Comparison of ENCODE assay signal across 8 cellular contexts in genomic region chr1:149928388-149928724, GRCh38. TPM values are rescaled to one million over a fixed set of nuclear protein-coding genes. Genes with fewer than 3 reads are reported as not detected.
A peak's percentile ranks its signal among the peaks of the same experiment; 100 is the strongest.
DNase-seq lines count a peak whose midpoint lies in the region; ATAC-seq, FAIRE-seq and TF ChIP-seq lines count a peak whose summit lies in the region.

No MANE protein-coding gene starts in this region.

- BruUV-seq in Calu3 (replicated peaks; lab: Mats Ljungman, UMichigan) = no TSS peak
- no TSS peak for BruUV-seq in PC-3 (replicated peaks; lab: Mats Ljungman, UMichigan)
- no TSS peak for BruUV-seq in endothelial cell of umbilical vein (replicated peaks; lab: Mats Ljungman, UMichigan)

- peaks cover 69% of the 10 kb centered on the region for H3K36me3 Mint-ChIP-seq in Calu3 (ENCODE audit: insufficient read depth, unreplicated experiment)

- peaks cover 53% of the 10 kb centered on the region for H3K4me1 Mint-ChIP-seq in Calu3 (ENCODE audit: low read depth, unreplicated experiment)

- CTCF ChIA-PET in Calu3 (lab: Charles Lee) = interaction anchor here (1.0 kb wide), 1 partner anchor 40 kb away, joined by 4 read pairs; a partner anchor contains a TSS
- CTCF ChIA-PET in PC-3 (lab: Charles Lee) = interaction anchor here (0.6 to 1.0 kb wide), 2 partner anchors 109 to 259 kb away, joined by 3 to 7 read pairs; no protein-coding TSS in a partner anchor
- CTCF ChIA-PET in endothelial cell of umbilical vein (lab: Charles Lee) = interaction anchor here (0.7 to 1.1 kb wide), 3 partner anchors 9 to 259 kb away, joined by 3 read pairs; no protein-coding TSS in a partner anchor

- intact Hi-C loops in Calu3 (cut with micrococcal nuclease; ENCODE audit: unreplicated experiment) = no loop called here
- intact Hi-C loops in PC-3 (cut with micrococcal nuclease) = no loop called here
- intact Hi-C loops in endothelial cell of umbilical vein (cut with micrococcal nuclease) = no loop called here
- intact Hi-C loops in ovary (cut with DNase I) = no loop called here

- H3K27ac ChIP-seq in PC-3 (ENCODE audit: low read length) (peak overlapping the region; percentile 77), endothelial cell of umbilical vein (ENCODE audit: insufficient read depth, low read depth, low read length) (peak overlapping the region; percentile 74), ovary (peak overlapping the region; percentile 63 to 91)

- peak overlapping the region; percentile 77 for H3K27ac Mint-ChIP-seq in Calu3 (ENCODE audit: unreplicated experiment)

- peaks cover 38% of the 10 kb centered on the region for H3K36me3 ChIP-seq in PC-3 (ENCODE audit: low read depth, low read length)
- peaks cover 14 to 24% of the 10 kb centered on the region in 2 experiments for H3K36me3 ChIP-seq in endothelial cell of umbilical vein (ENCODE audit: control insufficient read depth in 2 of 2, extremely low read depth in 1 of 2, insufficient read depth in 2 of 2, low read length in 2 of 2)
- no peaks in the 10 kb centered on the region for H3K36me3 ChIP-seq in ovary

- H3K4me1 ChIP-seq in PC-3 (ENCODE audit: insufficient read depth, low read length) = peaks cover 41% of the 10 kb centered on the region
- H3K4me1 ChIP-seq in endothelial cell of umbilical vein (ENCODE audit: control insufficient read depth, extremely low read depth, insufficient read depth, low read length) = peaks cover 27% of the 10 kb centered on the region
- H3K4me1 ChIP-seq in ovary (ENCODE audit: insufficient read depth) = peaks cover 16% of the 10 kb centered on the region

- TF ChIP-seq EP300 in ovary (IDR thresholded peaks at IDR 0.05) = no peak

- H3K4me3 ChIP-seq in PC-3 (ENCODE audit: low read length) (peak overlapping the region; percentile 93), endothelial cell of umbilical vein (replicated peaks in 1 of 3; ENCODE audit: insufficient read depth in 1 of 3, low read depth in 1 of 3, low read length in 3 of 3) (peak overlapping the region; percentile 65 to 88 (median 77)), ovary (peak overlapping the region; percentile 80)

- H3K9ac ChIP-seq in PC-3 (ENCODE audit: low read length) (peak overlapping the region; percentile 91), endothelial cell of umbilical vein (replicated peaks; ENCODE audit: extremely low read depth, insufficient read depth, low read length) (peak overlapping the region; percentile 86)

- dilution Hi-C loops in endothelial cell of umbilical vein (cut with MboI; ENCODE audit: extremely low pct_ligation_motif_present, low sequenced_read_pairs) = no loop called here

- no peaks in the 10 kb centered on the region for H3K9me1 ChIP-seq in endothelial cell of umbilical vein (replicated peaks; ENCODE audit: control insufficient read depth, extremely low read depth, insufficient read depth, low read length)

- no peaks in the 10 kb centered on the region for H3K27me3 Mint-ChIP-seq in Calu3 (ENCODE audit: unreplicated experiment)

- H3K9me3 ChIP-seq in PC-3 (ENCODE audit: low read length) (no peaks in the 10 kb centered on the region), endothelial cell of umbilical vein (replicated peaks; ENCODE audit: control insufficient read depth, insufficient read depth, low read length) (no peaks in the 10 kb centered on the region), ovary (no peaks in the 10 kb centered on the region)

- H3K9me2 ChIP-seq in PC-3 (replicated peaks; ENCODE audit: low read length) = no peaks in the 10 kb centered on the region

- peak; percentile 21 for FAIRE-seq in endothelial cell of umbilical vein (lab: Jason Lieb, UNC)

- peak overlapping the region; percentile 91 for H3K4me3 Mint-ChIP-seq in Calu3 (ENCODE audit: low read depth, unreplicated experiment)

- H2AFZ ChIP-seq in PC-3 (ENCODE audit: low read length) = no peak overlapping the region
- peak overlapping the region; percentile 45 for H2AFZ ChIP-seq in endothelial cell of umbilical vein (ENCODE audit: low read depth, low read length)

- H3K79me2 ChIP-seq in PC-3 (ENCODE audit: low read length) = peaks cover 34% of the 10 kb centered on the region
- H3K79me2 ChIP-seq in endothelial cell of umbilical vein (ENCODE audit: control insufficient read depth, insufficient read depth, low read length) = peaks cover 30% of the 10 kb centered on the region

- no peaks in the 10 kb centered on the region for H3K9me3 Mint-ChIP-seq in Calu3 (ENCODE audit: low read depth, unreplicated experiment)

- ATAC-seq in PC-3 (no peak), HG03039 (IDR thresholded peaks at IDR 0.05; ENCODE audit: unreplicated experiment) (no peak), HG03025 (IDR thresholded peaks at IDR 0.05; ENCODE audit: low FRiP score, unreplicated experiment) (no peak)

- no peaks in the 10 kb centered on the region for H3F3A ChIP-seq in PC-3 (ENCODE audit: low read length, unreplicated experiment)

- H4K20me1 ChIP-seq in PC-3 (ENCODE audit: low read length) = peaks cover 27% of the 10 kb centered on the region; the same call in 1 of the 2 replicates
- H4K20me1 ChIP-seq in endothelial cell of umbilical vein (replicated peaks; ENCODE audit: control insufficient read depth, extremely low read depth, insufficient read depth, low read length) = no peaks in the 10 kb centered on the region

- no peak for DNase-seq in Calu3
- DNase-seq in PC-3 = no peak
- no peak for DNase-seq in endothelial cell of umbilical vein (ENCODE audit: low read depth, low spot score)
- no peak for DNase-seq in ovary
- DNase-seq in activated CD4-positive, CD25-positive, alpha-beta regulatory T cell (lab: John Stamatoyannopoulos, UW) = no peak
- DNase-seq in activated CD4-positive, alpha-beta T cell treated with anti-CD3 and anti-CD28 coated beads for 1 hour = no peak

- peak overlapping the region; percentile 86 for H3K4me2 ChIP-seq in PC-3 (ENCODE audit: low read length)
- H3K4me2 ChIP-seq in endothelial cell of umbilical vein (ENCODE audit: insufficient read depth, low read length) = peak overlapping the region; percentile 97

- no peaks in the 10 kb centered on the region for H3K27me3 ChIP-seq in PC-3 (ENCODE audit: low read length)
- no peaks in the 10 kb centered on the region for H3K27me3 ChIP-seq in endothelial cell of umbilical vein (ENCODE audit: control insufficient read depth in 2 of 2, insufficient read depth in 2 of 2, low read length in 2 of 2)
- no peaks in the 10 kb centered on the region for H3K27me3 ChIP-seq in ovary

- TF ChIP-seq POLR2A in endothelial cell of umbilical vein (IDR thresholded peaks at IDR 0.05; ENCODE audit: low read depth, low read length) = no peak
- TF ChIP-seq POLR2A in ovary (IDR thresholded peaks at IDR 0.05) = no peak

- TF ChIP-seq CTCF in Calu3 (IDR thresholded peaks at IDR 0.05; ENCODE audit: unreplicated experiment) (no peak), PC-3 (conservative IDR thresholded peaks at IDR 0.05; ENCODE audit: low read depth, low read length) (no peak), endothelial cell of umbilical vein (IDR thresholded peaks at IDR 0.05; ENCODE audit: extremely low read depth in 1 of 2, insufficient read depth in 1 of 2, low read depth in 1 of 2, low read length in 2 of 2) (no peak), ovary (IDR thresholded peaks at IDR 0.05) (no peak)

- WGBS in ovary, 3 donors = 0 to 3% (median 0%) methylated on average over 1 of the region's 1 CpG

- POLR2A ChIA-PET in PC-3 (lab: Charles Lee; ENCODE audit: unreplicated experiment) = interaction anchor here (0.5 to 1.4 kb wide), 4 partner anchors 41 to 233 kb away, joined by 4 to 9 read pairs (median 6); a partner anchor contains a TSS
- POLR2A ChIA-PET in endothelial cell of umbilical vein (lab: Charles Lee) = interaction anchor here (1.0 kb wide), 1 partner anchor 41 kb away, joined by 7 read pairs; a partner anchor contains a TSS

RNA-seq across cellular contexts. Expression of gene SF3B4, which starts 0.8 kb away (rescaled TPM):
- total RNA-seq in Calu3 (2022) (167 and 188 TPM in 2 replicates), PC-3 (2014; rRNA removed) (23.5 and 28.1 TPM in 2 replicates), endothelial cell of umbilical vein (68.7 and 74.4 TPM in 2 replicates), ovary (10 to 100 TPM in 5 of 7 donors, 1 to 10 TPM in 2; 9.2 to 70.2 (median 57.8) TPM)
- polyA plus RNA-seq in endothelial cell of umbilical vein (61.2 and 62.7 TPM in 2 replicates), ovary (10 to 100 TPM; 35.8 to 91.4 TPM)
- polyA plus RNA-seq in endothelial cell of umbilical vein (2011; cell fraction: cytosol; rRNA removed) = 45.3 and 45.4 TPM in 2 replicates
- 33.4 and 44.2 TPM in 2 replicates for polyA plus RNA-seq in endothelial cell of umbilical vein (2011; cell fraction: nucleus; rRNA removed)
- polyA plus RNA-seq in endothelial cell of umbilical vein (2012) = 43.0 and 79.3 TPM in 2 replicates
- 36.7 and 43.3 TPM in 2 replicates for polyA minus RNA-seq in endothelial cell of umbilical vein
- polyA minus RNA-seq in endothelial cell of umbilical vein (2011; cell fraction: cytosol; rRNA and poly(A)+ RNA removed) = 38.5 TPM
- 17.8 and 34.2 TPM in 2 replicates for polyA minus RNA-seq in endothelial cell of umbilical vein (2011; cell fraction: nucleus; rRNA and poly(A)+ RNA removed)

RNA-seq across cellular contexts. Expression of gene MTMR11, which starts 8.3 kb away (rescaled TPM):
- 32.3 and 35.7 TPM in 2 replicates for total RNA-seq in Calu3 (2022)
- 5.1 and 7.0 TPM in 2 replicates for total RNA-seq in PC-3 (2014; rRNA removed)
- 7.8 and 11.2 TPM in 2 replicates for total RNA-seq in endothelial cell of umbilical vein
- polyA plus RNA-seq in endothelial cell of umbilical vein = 14.4 and 16.9 TPM in 2 replicates
- 9.1 and 10.4 TPM in 2 replicates for polyA plus RNA-seq in endothelial cell of umbilical vein (2011; cell fraction: cytosol; rRNA removed)
- polyA plus RNA-seq in endothelial cell of umbilical vein (2011; cell fraction: nucleus; rRNA removed) = 48.7 and 52.5 TPM in 2 replicates
- 11.5 and 15.9 TPM in 2 replicates for polyA plus RNA-seq in endothelial cell of umbilical vein (2012)
- 17.6 and 28.9 TPM in 2 replicates for polyA minus RNA-seq in endothelial cell of umbilical vein
- polyA minus RNA-seq in endothelial cell of umbilical vein (2011; cell fraction: cytosol; rRNA and poly(A)+ RNA removed) = 2.0 TPM
- 14.2 and 19.3 TPM in 2 replicates for polyA minus RNA-seq in endothelial cell of umbilical vein (2011; cell fraction: nucleus; rRNA and poly(A)+ RNA removed)
- 10 to 100 TPM; 20.2 to 51.5 (median 34.6) TPM for total RNA-seq in ovary
- 10 to 100 TPM; 19.1 to 33.0 TPM for polyA plus RNA-seq in ovary

RNA-seq across cellular contexts. Expression of gene SV2A, which starts 10.7 kb away (rescaled TPM):
- total RNA-seq in Calu3 (2022) (0.12 and 0.32 TPM in 2 replicates), PC-3 (2014; rRNA removed) (not detected in 2 replicates), endothelial cell of umbilical vein (3.9 and 5.4 TPM in 2 replicates), ovary (1 to 10 TPM; 1.2 to 7.7 (median 3.2) TPM)
- polyA plus RNA-seq in endothelial cell of umbilical vein (2.9 and 3.0 TPM in 2 replicates), ovary (1 to 10 TPM; 3.2 to 7.9 TPM)
- 2.6 and 3.0 TPM in 2 replicates for polyA plus RNA-seq in endothelial cell of umbilical vein (2011; cell fraction: cytosol; rRNA removed)
- 2.7 and 3.9 TPM in 2 replicates for polyA plus RNA-seq in endothelial cell of umbilical vein (2011; cell fraction: nucleus; rRNA removed)
- polyA plus RNA-seq in endothelial cell of umbilical vein (2012) = 3.5 and 6.0 TPM in 2 replicates
- 5.4 and 6.5 TPM in 2 replicates for polyA minus RNA-seq in endothelial cell of umbilical vein
- polyA minus RNA-seq in endothelial cell of umbilical vein (2011; cell fraction: cytosol; rRNA and poly(A)+ RNA removed) = not detected
- polyA minus RNA-seq in endothelial cell of umbilical vein (2011; cell fraction: nucleus; rRNA and poly(A)+ RNA removed) = 1.3 and 1.8 TPM in 2 replicates

RNA-seq across cellular contexts. Expression of gene BOLA1, which starts 29.0 kb away (rescaled TPM):
- total RNA-seq in Calu3 (2022) (13.5 and 15.5 TPM in 2 replicates), PC-3 (2014; rRNA removed) (27.6 and 38.6 TPM in 2 replicates), endothelial cell of umbilical vein (7.0 and 10.8 TPM in 2 replicates), ovary (10 to 100 TPM; 11.6 to 36.5 (median 16.1) TPM)
- polyA plus RNA-seq in endothelial cell of umbilical vein (12.2 and 16.1 TPM in 2 replicates), ovary (10 to 100 TPM; 13.6 to 30.1 TPM)
- polyA plus RNA-seq in endothelial cell of umbilical vein (2011; cell fraction: cytosol; rRNA removed) = 11.6 and 15.0 TPM in 2 replicates
- 5.8 and 8.2 TPM in 2 replicates for polyA plus RNA-seq in endothelial cell of umbilical vein (2011; cell fraction: nucleus; rRNA removed)
- 7.1 and 8.3 TPM in 2 replicates for polyA plus RNA-seq in endothelial cell of umbilical vein (2012)
- 2.0 and 3.7 TPM in 2 replicates for polyA minus RNA-seq in endothelial cell of umbilical vein
- polyA minus RNA-seq in endothelial cell of umbilical vein (2011; cell fraction: cytosol; rRNA and poly(A)+ RNA removed) = 5.5 TPM
- 1.0 and 2.2 TPM in 2 replicates for polyA minus RNA-seq in endothelial cell of umbilical vein (2011; cell fraction: nucleus; rRNA and poly(A)+ RNA removed)
